In the genomic region with DNA sequence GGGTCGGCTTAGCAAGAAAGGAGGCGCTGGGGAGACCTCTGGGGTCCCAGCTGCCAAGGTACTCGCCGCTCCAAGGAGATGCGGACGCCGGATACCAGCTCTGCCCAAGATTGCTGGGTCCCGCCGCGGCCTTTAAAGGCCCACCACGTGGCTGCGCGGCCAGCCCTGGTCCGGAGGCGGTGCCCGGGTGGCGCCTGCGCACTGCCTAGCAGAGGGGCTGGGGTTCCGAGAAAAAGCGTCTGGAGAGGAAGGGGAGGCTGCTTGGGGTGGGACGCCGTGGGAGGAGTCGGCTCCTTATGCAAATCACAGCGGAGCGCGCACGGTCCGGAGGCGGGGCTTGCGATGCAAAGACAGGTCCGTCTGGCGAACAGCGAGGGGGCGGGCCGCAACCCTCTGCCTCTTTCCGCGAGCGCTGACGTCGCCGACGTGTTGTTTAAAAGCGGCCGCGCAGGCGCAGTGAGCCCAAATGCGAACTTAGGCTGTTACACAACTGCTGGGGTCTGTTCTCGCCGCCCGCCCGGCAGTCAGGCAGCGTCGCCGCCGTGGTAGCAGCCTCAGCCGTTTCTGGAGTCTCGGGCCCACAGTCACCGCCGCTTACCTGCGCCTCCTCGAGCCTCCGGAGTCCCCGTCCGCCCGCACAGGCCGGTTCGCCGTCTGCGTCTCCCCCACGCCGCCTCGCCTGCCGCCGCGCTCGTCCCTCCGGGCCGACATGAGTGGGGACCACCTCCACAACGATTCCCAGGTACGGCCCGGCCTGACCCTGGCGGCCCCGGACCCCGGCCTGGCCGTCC, we compare ENCODE assay signal across 8 cellular contexts. TPM values are rescaled to one million over a fixed set of nuclear protein-coding genes. Genes with fewer than 3 reads are reported as not detected.
A peak's percentile ranks its signal among the peaks of the same experiment; 100 is the strongest.
DNase-seq lines count a peak whose midpoint lies in the region; ATAC-seq and TF ChIP-seq lines count a peak whose summit lies in the region.

TSS of gene TOP1 (plus strand) at position 464 of the 791 bp plus-strand sequence. CDS start at position 710, 246 bp downstream.

- H3K4me3 Mint-ChIP-seq in T-helper 2 cell treated with Interferon-gamma antibody and Interleukin-4, amounts not matched to agents 5 μg/mL and 100 μg/mL, for 36 hours, result peak within 1 kb of the TSS; percentile 87

- TF ChIP-seq CTCF in ascending aorta (IDR thresholded peaks at IDR 0.05), result peak in 1 of 3 experiments; percentile 10
- no peak for TF ChIP-seq CTCF in vagina (IDR thresholded peaks at IDR 0.05)

- no peaks in the 10 kb centered on the region for H3K27me3 ChIP-seq in ascending aorta
- H3K27me3 ChIP-seq in right cardiac atrium (ENCODE audit: control insufficient read depth, insufficient read depth), result no peaks in the 10 kb centered on the region
- H3K27me3 ChIP-seq in vagina, result no peaks in the 10 kb centered on the region

- no peaks in the 10 kb centered on the region for H3K36me3 ChIP-seq in ascending aorta
- H3K36me3 ChIP-seq in vagina, result no peaks in the 10 kb centered on the region

- intact Hi-C loops in ascending aorta (cut with DNase I), result loop anchor here (1.0 to 5.0 kb wide), 4 partner anchors 44 to 664 kb away; partner anchors contain the start of gene PLCG1
- intact Hi-C loops in right cardiac atrium (cut with DNase I), result no loop called here
- intact Hi-C loops in vagina (cut with DNase I), result no loop called here

- TF ChIP-seq POLR2A in vagina (IDR thresholded peaks at IDR 0.05), result peak; percentile 96 to 100

- H3K27ac Mint-ChIP-seq in T-helper 2 cell treated with Interferon-gamma antibody and Interleukin-4, amounts not matched to agents 5 μg/mL and 100 μg/mL, for 36 hours, result peak within 1 kb of the TSS; percentile 92

- H3K4me1 Mint-ChIP-seq in T-helper 2 cell treated with Interferon-gamma antibody and Interleukin-4, amounts not matched to agents 5 μg/mL and 100 μg/mL, for 36 hours (ENCODE audit: low read depth), result peaks cover 45% of the 10 kb centered on the region

- under 1% methylated on average over 85 of the region's 85 CpGs for WGBS in right cardiac atrium

- DNase-seq in NCI-H1930 (lab: John Stamatoyannopoulos, UW) (peak; percentile 99 to 100), ascending aorta (ENCODE audit: low spot score in 2 of 2) (peak; percentile 100), right cardiac atrium (peak; percentile 100), putamen (ENCODE audit: low spot score) (peak; percentile 100), vagina (ENCODE audit: extremely low spot score in 2 of 2) (peak; percentile 100)
- peak; percentile 100 for DNase-seq in T-helper 2 cell treated with Interferon-gamma antibody and Interleukin-4, amounts not matched to agents 5 μg/mL and 100 μg/mL, for 36 hours (ENCODE audit: low spot score)

- H3K4me1 ChIP-seq in ascending aorta (peaks cover 10 to 34% of the 10 kb centered on the region in 2 donors), right cardiac atrium (ENCODE audit: control insufficient read depth, insufficient read depth, low read length) (peaks cover 7% of the 10 kb centered on the region), vagina (peaks cover 46% of the 10 kb centered on the region)

- peaks cover 36% of the 10 kb centered on the region for H3K36me3 Mint-ChIP-seq in T-helper 2 cell treated with Interferon-gamma antibody and Interleukin-4, amounts not matched to agents 5 μg/mL and 100 μg/mL, for 36 hours (ENCODE audit: low read depth)

- ATAC-seq in GM18502 (IDR thresholded peaks at IDR 0.05; ENCODE audit: poor library complexity, unreplicated experiment) (peak; percentile 95), HG02970 (IDR thresholded peaks at IDR 0.05; ENCODE audit: low FRiP score, unreplicated experiment) (peak; percentile 97), right cardiac atrium (peak; percentile 99)

- H3K27ac ChIP-seq in ascending aorta (peak within 1 kb of the TSS; percentile 95 to 100), right cardiac atrium (ENCODE audit: low read length) (peak within 1 kb of the TSS; percentile 83), vagina (peak within 1 kb of the TSS; percentile 99)

- H3K9me3 ChIP-seq in ascending aorta (no peaks in the 10 kb centered on the region), right cardiac atrium (ENCODE audit: control insufficient read depth, low read length) (no peaks in the 10 kb centered on the region), vagina (no peaks in the 10 kb centered on the region)

- H3K4me3 ChIP-seq in ascending aorta (peak within 1 kb of the TSS; percentile 90 to 99), right cardiac atrium (ENCODE audit: low read length) (peak within 1 kb of the TSS; percentile 60), vagina (peak within 1 kb of the TSS; percentile 98)

- no peaks in the 10 kb centered on the region for H3K9me3 Mint-ChIP-seq in T-helper 2 cell treated with Interferon-gamma antibody and Interleukin-4, amounts not matched to agents 5 μg/mL and 100 μg/mL, for 36 hours

- H3K27me3 Mint-ChIP-seq in T-helper 2 cell treated with Interferon-gamma antibody and Interleukin-4, amounts not matched to agents 5 μg/mL and 100 μg/mL, for 36 hours (ENCODE audit: low read depth), result no peaks in the 10 kb centered on the region

RNA-seq across cellular contexts. Expression of gene TOP1, which starts in this region (rescaled TPM):
- total RNA-seq in ascending aorta (9.4 TPM), right cardiac atrium (10 to 100 TPM; 24.6 to 30.7 (median 28.8) TPM), vagina (38.1 TPM)
- polyA plus RNA-seq in right cardiac atrium, result 16.7 TPM

Comparison
In these comparisons a context has a peak if more than half of its experiments do, and no peak if none do; other contexts are left out.
1. Peak in every context shown above with its lines: DNase-seq, ATAC-seq, H3K4me3 ChIP-seq and H3K27ac ChIP-seq.